Comparison of ENCODE assay signal across 12 cellular contexts in genomic region chr13:50589651-50590054, GRCh38.
A peak's percentile ranks its signal among the peaks of the same experiment; 100 is the strongest.
DNase-seq lines count a peak whose midpoint lies in the region; ATAC-seq and TF ChIP-seq lines count a peak whose summit lies in the region.
"Had no signal": no experiment of that assay in that cellular context is flagged by ENCODE, and none has a peak within 500 bp of the region (broad histone marks: within the 10 kb centered on the region; RNA-seq: fewer than 3 reads in every experiment).

No MANE protein-coding gene starts in this region.

- no peaks in the 10 kb centered on the region for H3K36me3 ChIP-seq in CD4-positive, CD25-positive, alpha-beta regulatory T cell (ENCODE audit: control insufficient read depth, insufficient read depth, low read length)
- no peaks in the 10 kb centered on the region for H3K36me3 ChIP-seq in prostate gland

- H3K4me1 ChIP-seq in CD4-positive, CD25-positive, alpha-beta regulatory T cell (ENCODE audit: control insufficient read depth, insufficient read depth, low read length, poor library complexity, severe bottlenecking): peaks cover 22% of the 10 kb centered on the region
- H3K4me1 ChIP-seq in prostate gland (replicated peaks): no peaks in the 10 kb centered on the region

- no peak overlapping the region for H3K4me3 ChIP-seq in CD4-positive, CD25-positive, alpha-beta regulatory T cell (ENCODE audit: low read depth, low read length)
- H3K4me3 ChIP-seq in cardiac fibroblast (replicated peaks in 1 of 2; ENCODE audit: low read depth in 2 of 2, low read length in 2 of 2) (no peak overlapping the region), prostate gland (no peak overlapping the region)

- 45% methylated on average over 2 of the region's 2 CpGs for WGBS in prostate gland

- intact Hi-C loops in prostate gland (cut with DNase I): no loop called here

- no peaks in the 10 kb centered on the region for H3K27me3 ChIP-seq in CD4-positive, CD25-positive, alpha-beta regulatory T cell (ENCODE audit: control insufficient read depth, insufficient read depth, low read length)
- no peaks in the 10 kb centered on the region for H3K27me3 ChIP-seq in prostate gland (replicated peaks; ENCODE audit: insufficient read depth)

- no peaks in the 10 kb centered on the region for H3K9me3 Mint-ChIP-seq in CD4-positive, CD25-positive, alpha-beta regulatory T cell
- no peaks in the 10 kb centered on the region for H3K9me3 Mint-ChIP-seq in activated T-cell treated with anti-CD3 and anti-CD28 coated beads, Interleukin-2, amount 50 U/mL, for 4 hours
- H3K9me3 Mint-ChIP-seq: activated naive CD8-positive, alpha-beta T cell treated with anti-CD3 and anti-CD28 coated beads for 36 hours; memory B cell had no signal

- H3K27ac Mint-ChIP-seq in CD4-positive, CD25-positive, alpha-beta regulatory T cell: peak overlapping the region in 2 of 3 donors; percentile 8 to 42
- H3K27ac Mint-ChIP-seq: activated CD4-positive, alpha-beta T cell treated with anti-CD3 and anti-CD28 coated beads for 36 hours; activated naive CD8-positive, alpha-beta T cell treated with anti-CD3 and anti-CD28 coated beads for 36 hours; memory B cell had no signal

- H3K9me3 ChIP-seq in CD4-positive, CD25-positive, alpha-beta regulatory T cell (ENCODE audit: control insufficient read depth in 2 of 2, low read length in 2 of 2): no peaks in the 10 kb centered on the region
- no peaks in the 10 kb centered on the region for H3K9me3 ChIP-seq in prostate gland

- H3K27ac ChIP-seq in CD4-positive, CD25-positive, alpha-beta regulatory T cell (ENCODE audit: insufficient read depth, low read length, poor library complexity, severe bottlenecking): no peak overlapping the region
- H3K27ac ChIP-seq in prostate gland: no peak overlapping the region

- no peak overlapping the region for H3K4me3 Mint-ChIP-seq in CD4-positive, CD25-positive, alpha-beta regulatory T cell
- H3K4me3 Mint-ChIP-seq in activated T-cell treated with anti-CD3 and anti-CD28 coated beads, Interleukin-2, amount 50 U/mL, for 4 hours: no peak overlapping the region
- H3K4me3 Mint-ChIP-seq: activated CD4-positive, alpha-beta T cell treated with anti-CD3 and anti-CD28 coated beads for 36 hours; activated naive CD8-positive, alpha-beta T cell treated with anti-CD3 and anti-CD28 coated beads for 36 hours; memory B cell had no signal

- no peaks in the 10 kb centered on the region for H3K27me3 Mint-ChIP-seq in CD4-positive, CD25-positive, alpha-beta regulatory T cell
- H3K27me3 Mint-ChIP-seq in activated T-cell treated with anti-CD3 and anti-CD28 coated beads, Interleukin-2, amount 50 U/mL, for 4 hours (ENCODE audit: low read depth): no peaks in the 10 kb centered on the region
- H3K27me3 Mint-ChIP-seq: activated CD4-positive, alpha-beta T cell treated with anti-CD3 and anti-CD28 coated beads for 36 hours; activated naive CD8-positive, alpha-beta T cell treated with anti-CD3 and anti-CD28 coated beads for 36 hours; memory B cell had no signal

- DNase-seq in CD4-positive, CD25-positive, alpha-beta regulatory T cell: no peak
- DNase-seq in M059J (ENCODE audit: low read depth): peak; percentile 89
- DNase-seq in cardiac fibroblast (ENCODE audit: low read depth in 2 of 2): peak; percentile 71 to 91
- DNase-seq in myocyte (ENCODE audit: low read depth): peak; percentile 68
- no peak for DNase-seq in AML-193 (lab: John Stamatoyannopoulos, UW)
- DNase-seq in activated T-cell treated with anti-CD3 and anti-CD28 coated beads, Interleukin-2, amount 50 U/mL, for 4 hours: no peak
- no peak for DNase-seq in prostate gland (ENCODE audit: low spot score)
- DNase-seq: activated naive CD8-positive, alpha-beta T cell treated with anti-CD3 and anti-CD28 coated beads for 36 hours; NCI-H2029 treated with DMSO at 0.1 percent for 48 hours had no signal

- H3K4me1 Mint-ChIP-seq in CD4-positive, CD25-positive, alpha-beta regulatory T cell: peaks cover 5 to 27% (median 14%) of the 10 kb centered on the region in 4 donors
- peaks cover 20% of the 10 kb centered on the region for H3K4me1 Mint-ChIP-seq in activated T-cell treated with anti-CD3 and anti-CD28 coated beads, Interleukin-2, amount 50 U/mL, for 4 hours (ENCODE audit: low read depth)

- no peak for ATAC-seq in CD4-positive, CD25-positive, alpha-beta regulatory T cell (ENCODE audit: low read depth in 2 of 2)
- no peak for ATAC-seq in activated T-cell treated with anti-CD3 and anti-CD28 coated beads, Interleukin-2, amount 50 U/mL, for 4 hours
- no peak for ATAC-seq in GM21515 (IDR thresholded peaks at IDR 0.05; ENCODE audit: unreplicated experiment)

- no peak for TF ChIP-seq POLR2A in prostate gland (IDR thresholded peaks at IDR 0.05)

- no peaks in the 10 kb centered on the region for H3K36me3 Mint-ChIP-seq in CD4-positive, CD25-positive, alpha-beta regulatory T cell
- H3K36me3 Mint-ChIP-seq in activated T-cell treated with anti-CD3 and anti-CD28 coated beads, Interleukin-2, amount 50 U/mL, for 4 hours (ENCODE audit: insufficient read depth): no peaks in the 10 kb centered on the region
- H3K36me3 Mint-ChIP-seq: activated naive CD8-positive, alpha-beta T cell treated with anti-CD3 and anti-CD28 coated beads for 36 hours; memory B cell had no signal

- no peak for TF ChIP-seq CTCF in cardiac fibroblast (IDR thresholded peaks at IDR 0.05; ENCODE audit: low read depth, low read length)
- no peak for TF ChIP-seq CTCF in prostate gland (IDR thresholded peaks at IDR 0.05)

Comparison
In these comparisons a context has a peak if more than half of its experiments do, and no peak if none do; other contexts are left out.
1. DNase-seq: peak in M059J (single experiment), cardiac fibroblast (2 of 2) and myocyte (single experiment); none in CD4-positive, CD25-positive, alpha-beta regulatory T cell (0 of 3), AML-193 (0 of 2), activated T-cell treated with anti-CD3 and anti-CD28 coated beads, Interleukin-2, amount 50 U/mL, for 4 hours (single experiment) and prostate gland (single experiment).